1 cellular context compared by ENCODE assay signal in genomic region chr11:86696004-86696403, GRCh38.
TF ChIP-seq lines count a peak whose summit lies in the region.

No MANE protein-coding gene starts in this region.

TF ChIP-seq in SK-N-SH, 30 proteins besides CTCF, POLR2A, EP300 and RAD21 (continued from another document):
- TF ChIP-seq REST (IDR thresholded peaks at IDR 0.05; ENCODE audit: low read depth, low read length) (peak; percentile 21; the same call in 1 of the 2 replicates), TCF12 (IDR thresholded peaks at IDR 0.05) (peak; percentile 93), ZBTB33 (IDR thresholded peaks at IDR 0.05; ENCODE audit: borderline replicate concordance, low read depth) (peak; percentile 75), EZH2phosphoT487 (IDR thresholded peaks at IDR 0.05; ENCODE audit: borderline replicate concordance, low read depth) (no peak), SIN3A (IDR thresholded peaks at IDR 0.05; ENCODE audit: borderline replicate concordance, low read depth, low read length) (peak; percentile 80; the same call in 1 of the 2 replicates), TEAD4 (IDR thresholded peaks at IDR 0.05; ENCODE audit: borderline replicate concordance, insufficient read depth) (peak; percentile 98), JUND (IDR thresholded peaks at IDR 0.05) (peak; percentile 99)
